Comparison of ENCODE assay signal across 19 cellular contexts in genomic region chr11:2732940-2733628, GRCh38.
"Had no signal": no experiment of that assay in that cellular context is flagged by ENCODE, and none has a peak within 500 bp of the region (broad histone marks: within the 10 kb centered on the region; RNA-seq: fewer than 3 reads in every experiment).

No MANE protein-coding gene starts in this region.

- H3K4me1 Mint-ChIP-seq: activated CD4-positive, alpha-beta T cell treated with anti-CD3 and anti-CD28 coated beads, Interleukin-2, amount 10 ng/mL, durations not matched to agents 7 days and 5 days; stimulated activated effector memory CD8-positive, alpha-beta T cell treated with anti-CD3 and anti-CD28 coated beads, Interleukin-12 subunit alpha, Interleukin-12 subunit beta, amount 100 ng/mL, for 72 hours had no signal

- H3K27me3 Mint-ChIP-seq: activated CD4-positive, alpha-beta T cell treated with anti-CD3 and anti-CD28 coated beads, Interleukin-2, amount 10 ng/mL, durations not matched to agents 7 days and 5 days; activated T-cell treated with anti-CD3 and anti-CD28 coated beads, Interleukin-2, amount 50 U/mL, for 24 hours; dendritic cell treated with granulocyte-macrophage colony-stimulating factor and Interleukin-4, amounts not matched to agents 40 ng/mL and 50 ng/mL, for 4 days; natural killer cell treated with Interleukin-12 subunit alpha and Interleukin-12 subunit beta and Interleukin-15 and Interleukin-18, amount 100 ng/mL, for 72 hours had no signal

- H3K27ac ChIP-seq: esophagus muscularis mucosa, gastroesophageal sphincter, heart right ventricle, stomach, thoracic aorta had no signal

- ATAC-seq: activated CD4-positive, CD25-positive, alpha-beta regulatory T cell treated with anti-CD3 and anti-CD28 coated beads, Interleukin-2, amount 50 U/mL, for 24 hours; activated CD8-positive, alpha-beta T cell treated with anti-CD3 and anti-CD28 coated beads, Interleukin-2, amount 10 ng/mL, durations not matched to agents 7 days and 5 days; gastroesophageal sphincter; heart right ventricle; natural killer cell treated with Interleukin-12 subunit alpha and Interleukin-12 subunit beta and Interleukin-15 and Interleukin-18, amount 100 ng/mL, for 72 hours; SK-N-SH treated with all-trans-retinoic acid at 6 μM for 48 hours; stimulated activated effector memory CD8-positive, alpha-beta T cell treated with anti-CD3 and anti-CD28 coated beads, Interleukin-12 subunit alpha, Interleukin-12 subunit beta, amount 100 ng/mL, for 72 hours had no signal

- H3K9me3 Mint-ChIP-seq: activated CD4-positive, alpha-beta T cell treated with anti-CD3 and anti-CD28 coated beads, Interleukin-2, amount 10 ng/mL, durations not matched to agents 7 days and 5 days; activated naive CD4-positive, alpha-beta T cell treated with anti-CD3 and anti-CD28 coated beads for 36 hours; activated T-cell treated with anti-CD3 and anti-CD28 coated beads, Interleukin-2, amount 50 U/mL, for 24 hours; dendritic cell treated with granulocyte-macrophage colony-stimulating factor and Interleukin-4, amounts not matched to agents 40 ng/mL and 50 ng/mL, for 4 days; mesothelial cell of epicardium; natural killer cell treated with Interleukin-12 subunit alpha and Interleukin-12 subunit beta and Interleukin-15 and Interleukin-18, amount 100 ng/mL, for 72 hours; stimulated activated effector memory CD8-positive, alpha-beta T cell treated with anti-CD3 and anti-CD28 coated beads, Interleukin-12 subunit alpha, Interleukin-12 subunit beta, amount 100 ng/mL, for 72 hours had no signal

- H3K27ac Mint-ChIP-seq: activated CD4-positive, alpha-beta T cell treated with anti-CD3 and anti-CD28 coated beads, Interleukin-2, amount 10 ng/mL, durations not matched to agents 7 days and 5 days; activated CD8-positive, alpha-beta T cell treated with anti-CD3 and anti-CD28 coated beads, Interleukin-2, amount 10 ng/mL, durations not matched to agents 7 days and 5 days; activated naive CD4-positive, alpha-beta T cell treated with anti-CD3 and anti-CD28 coated beads for 36 hours; activated T-cell treated with anti-CD3 and anti-CD28 coated beads, Interleukin-2, amount 50 U/mL, for 24 hours; dendritic cell treated with granulocyte-macrophage colony-stimulating factor and Interleukin-4, amounts not matched to agents 40 ng/mL and 50 ng/mL, for 4 days; natural killer cell treated with Interleukin-12 subunit alpha and Interleukin-12 subunit beta and Interleukin-15 and Interleukin-18, amount 100 ng/mL, for 72 hours had no signal

- H3K36me3 Mint-ChIP-seq: mesothelial cell of epicardium; natural killer cell treated with Interleukin-12 subunit alpha and Interleukin-12 subunit beta and Interleukin-15 and Interleukin-18, amount 100 ng/mL, for 72 hours; stimulated activated effector memory CD8-positive, alpha-beta T cell treated with anti-CD3 and anti-CD28 coated beads, Interleukin-12 subunit alpha, Interleukin-12 subunit beta, amount 100 ng/mL, for 72 hours had no signal

- H3K4me3 Mint-ChIP-seq: activated CD4-positive, alpha-beta T cell treated with anti-CD3 and anti-CD28 coated beads, Interleukin-2, amount 10 ng/mL, durations not matched to agents 7 days and 5 days; activated CD8-positive, alpha-beta T cell treated with anti-CD3 and anti-CD28 coated beads, Interleukin-2, amount 10 ng/mL, durations not matched to agents 7 days and 5 days; activated naive CD4-positive, alpha-beta T cell treated with anti-CD3 and anti-CD28 coated beads for 36 hours; activated T-cell treated with anti-CD3 and anti-CD28 coated beads, Interleukin-2, amount 50 U/mL, for 24 hours; dendritic cell treated with granulocyte-macrophage colony-stimulating factor and Interleukin-4, amounts not matched to agents 40 ng/mL and 50 ng/mL, for 4 days; mesothelial cell of epicardium; natural killer cell treated with Interleukin-12 subunit alpha and Interleukin-12 subunit beta and Interleukin-15 and Interleukin-18, amount 100 ng/mL, for 72 hours; stimulated activated effector memory CD8-positive, alpha-beta T cell treated with anti-CD3 and anti-CD28 coated beads, Interleukin-12 subunit alpha, Interleukin-12 subunit beta, amount 100 ng/mL, for 72 hours had no signal

- DNase-seq: activated CD4-positive, alpha-beta T cell treated with anti-CD3 and anti-CD28 coated beads, Interleukin-2, amount 10 ng/mL, durations not matched to agents 7 days and 5 days; activated CD8-positive, alpha-beta T cell treated with anti-CD3 and anti-CD28 coated beads, Interleukin-2, amount 10 ng/mL, durations not matched to agents 7 days and 5 days; activated naive CD4-positive, alpha-beta T cell treated with anti-CD3 and anti-CD28 coated beads for 36 hours; activated T-cell treated with anti-CD3 and anti-CD28 coated beads, Interleukin-2, amount 50 U/mL, for 24 hours; cerebellar nuclear complex; effector memory CD4-positive, alpha-beta T cell; stimulated activated CD4-positive, alpha-beta T cell treated with anti-CD3 and anti-CD28 coated beads, Interleukin-4, amount 100 ng/mL, for 24 hours; stomach; T1000 had no signal
